27 cellular contexts compared by ENCODE assay signal in the genomic region with DNA sequence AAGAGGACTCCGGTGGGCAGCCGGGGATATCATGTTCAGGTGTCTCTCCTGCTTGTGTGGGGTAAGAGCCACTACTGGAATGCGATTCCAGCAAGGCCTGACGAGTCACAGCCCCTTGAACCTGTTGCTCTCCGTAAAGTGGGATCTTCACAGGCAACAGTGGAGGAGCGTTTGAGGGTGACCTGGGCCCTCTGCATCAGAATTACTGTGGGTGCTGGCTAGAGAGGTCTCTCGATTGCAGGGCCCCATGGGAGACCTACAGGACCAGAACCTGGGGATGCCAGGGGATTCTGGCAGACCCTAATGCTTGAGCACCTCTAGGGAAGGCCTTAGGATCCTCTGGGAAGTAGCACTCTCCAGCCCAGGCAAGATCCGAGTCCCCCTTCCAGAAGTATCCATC.
"Had no signal": no experiment of that assay in that cellular context is flagged by ENCODE, and none has a peak within 500 bp of the region (broad histone marks: within the 10 kb centered on the region; RNA-seq: fewer than 3 reads in every experiment).

No MANE protein-coding gene starts in this region.

- H3K4me1 ChIP-seq: breast epithelium, SJCRH30 had no signal

- H3K36me3 ChIP-seq: breast epithelium, SJCRH30 had no signal

- H3K9ac ChIP-seq: KMS-11, SK-N-SH had no signal

- H3K9me3 ChIP-seq: breast epithelium, SJCRH30, SK-N-SH had no signal

- DNase-seq: activated CD4-positive, alpha-beta T cell treated with anti-CD3 and anti-CD28 coated beads for 48 hours; activated CD4-positive, alpha-beta T cell treated with anti-CD3 and anti-CD28 coated beads, Interleukin-2, amount 50 U/mL, for 4 hours; activated CD4-positive, CD25-positive, alpha-beta regulatory T cell treated with anti-CD3 and anti-CD28 coated beads, Interleukin-2, amount 50 U/mL, for 72 hours; activated CD8-positive, alpha-beta memory T cell treated with anti-CD3 and anti-CD28 coated beads, Interleukin-2, amount 50 U/mL, for 48 hours; activated CD8-positive, alpha-beta T cell treated with anti-CD3 and anti-CD28 coated beads, Interleukin-2, amount 10 ng/mL, durations not matched to agents 7 days and 5 days; activated naive CD4-positive, alpha-beta T cell; activated T-cell treated with anti-CD3 and anti-CD28 coated beads, Interleukin-2, amount 50 U/mL, for 1 hour; aorta; caudate nucleus; MM.1S; NCI-H1105; NCI-H1436; NCI-H187 treated with DMSO at 0.1 percent for 48 hours; NCI-H2081 treated with DMSO at 0.1 percent for 48 hours; NCI-H2171 treated with DMSO at 0.1 percent for 48 hours; NCI-H226; NCI-H510A; NCI-H526 treated with DMSO at 0.1 percent for 48 hours; NCI-H82; OCI-M1; Right ventricle myocardium superior; SJCRH30; SK-N-SH; SW 1271 had no signal

- H3K27ac ChIP-seq: breast epithelium, KMS-11, RWPE1, SJCRH30 had no signal

- H3K27me3 ChIP-seq: breast epithelium, SJCRH30 had no signal

- H3K4me2 ChIP-seq: KMS-11, SK-N-SH had no signal

- H3K4me3 ChIP-seq: breast epithelium, SJCRH30 had no signal
